In genomic region chr2:229815858-229816257, GRCh38 we compare ENCODE assay signal across 1 cellular context.
TF ChIP-seq lines count a peak whose summit lies in the region.

No MANE protein-coding gene starts in this region.

TF ChIP-seq in WTC11, 78 proteins besides CTCF, POLR2A, EP300 and RAD21 (continued from another document):
- no peak for TF ChIP-seq STAT6 (CRISPR knock-in tag; conservative IDR thresholded peaks at IDR 0.05; ENCODE audit: low read depth)
- no peak for TF ChIP-seq FOXK1 (CRISPR knock-in tag; IDR thresholded peaks at IDR 0.05)
- no peak for TF ChIP-seq PRDM15 (CRISPR knock-in tag; IDR thresholded peaks at IDR 0.05)
- no peak for TF ChIP-seq ZNF512 (CRISPR knock-in tag; IDR thresholded peaks at IDR 0.05; ENCODE audit: borderline replicate concordance)
- TF ChIP-seq NR1H2 (CRISPR knock-in tag; IDR thresholded peaks at IDR 0.05), result no peak
- TF ChIP-seq ZBTB21 (CRISPR knock-in tag; IDR thresholded peaks at IDR 0.05; ENCODE audit: borderline replicate concordance), result no peak
- TF ChIP-seq ZNF532 (CRISPR knock-in tag; IDR thresholded peaks at IDR 0.05; ENCODE audit: borderline replicate concordance), result no peak
- no peak for TF ChIP-seq E2F4 (CRISPR knock-in tag; IDR thresholded peaks at IDR 0.05; ENCODE audit: borderline replicate concordance, low read depth)
- TF ChIP-seq FOXP1 (CRISPR knock-in tag; IDR thresholded peaks at IDR 0.05; ENCODE audit: borderline replicate concordance), result no peak
- no peak for TF ChIP-seq ATF6 (CRISPR knock-in tag; IDR thresholded peaks at IDR 0.05)
- no peak for TF ChIP-seq ZSCAN18 (CRISPR knock-in tag; IDR thresholded peaks at IDR 0.05)
- TF ChIP-seq ZNF121 (CRISPR knock-in tag; IDR thresholded peaks at IDR 0.05), result no peak
- TF ChIP-seq CREM (CRISPR knock-in tag; IDR thresholded peaks at IDR 0.05), result no peak
- no peak for TF ChIP-seq PREB (CRISPR knock-in tag; IDR thresholded peaks at IDR 0.05; ENCODE audit: borderline replicate concordance)
TF ChIP-seq in WTC11: peak in this region for 0.
